In genomic region chr6:1481326-1481725, GRCh38 we compare ENCODE assay signal across 13 cellular contexts.
DNase-seq lines count a peak whose midpoint lies in the region; ATAC-seq, FAIRE-seq and TF ChIP-seq lines count a peak whose summit lies in the region.
"Had no signal": no experiment of that assay in that cellular context is flagged by ENCODE, and none has a peak within 500 bp of the region (broad histone marks: within the 10 kb centered on the region; RNA-seq: fewer than 3 reads in every experiment).

No MANE protein-coding gene starts in this region.

- H3K4me3 ChIP-seq in A549 (no peak overlapping the region), astrocyte of the cerebellum (ENCODE audit: low read depth, low read length) (no peak overlapping the region)
- H3K4me3 ChIP-seq: lower lobe of right lung had no signal

- H3K9me3 ChIP-seq in A549: no peaks in the 10 kb centered on the region
- H3K9me3 ChIP-seq: lower lobe of right lung had no signal

- H3K4me1 ChIP-seq in A549: peaks cover 73% of the 10 kb centered on the region
- H3K4me1 ChIP-seq: lower lobe of right lung had no signal

- H3K4me2 ChIP-seq in A549: peak overlapping the region; percentile 33

- TF ChIP-seq RAD21 in A549 (conservative IDR thresholded peaks at IDR 0.05 in 1 of 2, IDR thresholded peaks at IDR 0.05 in 1 of 2): no peak

- H3K4me1 Mint-ChIP-seq in HFFc6 (ENCODE audit: low read depth): peaks cover 81% of the 10 kb centered on the region
- no peaks in the 10 kb centered on the region for H3K4me1 Mint-ChIP-seq in activated T-helper 1 cell treated with anti-CD3 and anti-CD28 coated beads, Interleukin-12 subunit alpha, Interleukin-12 subunit beta, Interleukin-2, Interleukin-4 antibody, amounts not matched to agents 30 ng/mL and 10 ng/mL and 1 ng/mL, durations not matched to agents 14 hours and 24 hours and 36 hours (ENCODE audit: low read depth)

- peak overlapping the region; percentile 48 for H3K4me3 Mint-ChIP-seq in HFFc6
- no peak overlapping the region for H3K4me3 Mint-ChIP-seq in activated T-helper 1 cell treated with anti-CD3 and anti-CD28 coated beads, Interleukin-12 subunit alpha, Interleukin-12 subunit beta, Interleukin-2, Interleukin-4 antibody, amounts not matched to agents 30 ng/mL and 10 ng/mL and 1 ng/mL, durations not matched to agents 14 hours and 24 hours and 36 hours

- no peak for TF ChIP-seq POLR2A in A549 (IDR thresholded peaks at IDR 0.05; ENCODE audit: low read length)

- intact Hi-C loops in activated T-helper 1 cell treated with anti-CD3 and anti-CD28 coated beads, Interleukin-12 subunit alpha, Interleukin-12 subunit beta, Interleukin-2, Interleukin-4 antibody, amounts not matched to agents 30 ng/mL and 10 ng/mL and 1 ng/mL, durations not matched to agents 14 hours and 24 hours and 36 hours (cut with micrococcal nuclease): no loop called here

- H3K27ac Mint-ChIP-seq in HFFc6: peak overlapping the region; percentile 74
- no peak overlapping the region for H3K27ac Mint-ChIP-seq in activated T-helper 1 cell treated with anti-CD3 and anti-CD28 coated beads, Interleukin-12 subunit alpha, Interleukin-12 subunit beta, Interleukin-2, Interleukin-4 antibody, amounts not matched to agents 30 ng/mL and 10 ng/mL and 1 ng/mL, durations not matched to agents 14 hours and 24 hours and 36 hours
- H3K27ac Mint-ChIP-seq: B cell, progenitor cell of endocrine pancreas had no signal

- no peaks in the 10 kb centered on the region for H3K9me3 Mint-ChIP-seq in HFFc6
- H3K9me3 Mint-ChIP-seq in activated T-helper 1 cell treated with anti-CD3 and anti-CD28 coated beads, Interleukin-12 subunit alpha, Interleukin-12 subunit beta, Interleukin-2, Interleukin-4 antibody, amounts not matched to agents 30 ng/mL and 10 ng/mL and 1 ng/mL, durations not matched to agents 14 hours and 24 hours and 36 hours: no peaks in the 10 kb centered on the region

- in situ Hi-C loops in astrocyte of the cerebellum (cut with HindIII; ENCODE audit: low sequenced_read_pairs): no loop called here

- peak; percentile 62 to 73 for DNase-seq in A549 (ENCODE audit: low read depth in 1 of 2, low spot score in 1 of 2)
- DNase-seq in HFFc6: peak; percentile 96
- DNase-seq in astrocyte of the cerebellum (ENCODE audit: low read depth): peak; percentile 32
- DNase-seq in foreskin melanocyte: peak; percentile 95
- no peak for DNase-seq in activated T-helper 1 cell treated with anti-CD3 and anti-CD28 coated beads, Interleukin-12 subunit alpha, Interleukin-12 subunit beta, Interleukin-2, Interleukin-4 antibody, amounts not matched to agents 30 ng/mL and 10 ng/mL and 1 ng/mL, durations not matched to agents 14 hours and 24 hours and 36 hours (ENCODE audit: low spot score)
- no peak for DNase-seq in D721Med (ENCODE audit: insufficient read length, low spot score)
- DNase-seq: caudate nucleus, lower lobe of right lung had no signal

- POLR2A ChIA-PET in A549 (lab: Yijun Ruan, JAX): no interaction called here

- no peaks in the 10 kb centered on the region for H3K36me3 Mint-ChIP-seq in HFFc6 (ENCODE audit: low read depth)
- H3K36me3 Mint-ChIP-seq in activated T-helper 1 cell treated with anti-CD3 and anti-CD28 coated beads, Interleukin-12 subunit alpha, Interleukin-12 subunit beta, Interleukin-2, Interleukin-4 antibody, amounts not matched to agents 30 ng/mL and 10 ng/mL and 1 ng/mL, durations not matched to agents 14 hours and 24 hours and 36 hours (ENCODE audit: low read depth): no peaks in the 10 kb centered on the region

- H3K27me3 Mint-ChIP-seq in HFFc6 (ENCODE audit: insufficient read depth): no peaks in the 10 kb centered on the region
- H3K27me3 Mint-ChIP-seq in activated T-helper 1 cell treated with anti-CD3 and anti-CD28 coated beads, Interleukin-12 subunit alpha, Interleukin-12 subunit beta, Interleukin-2, Interleukin-4 antibody, amounts not matched to agents 30 ng/mL and 10 ng/mL and 1 ng/mL, durations not matched to agents 14 hours and 24 hours and 36 hours (ENCODE audit: insufficient read depth): peaks cover 8% of the 10 kb centered on the region
- H3K27me3 Mint-ChIP-seq: B cell had no signal

- ATAC-seq in A549 (peak; percentile 81 to 92), GM21367 (IDR thresholded peaks at IDR 0.05; ENCODE audit: unreplicated experiment) (no peak), GM21515 (IDR thresholded peaks at IDR 0.05; ENCODE audit: unreplicated experiment) (no peak)
- ATAC-seq: lower lobe of right lung had no signal

- peak overlapping the region; percentile 69 to 86 for H3K27ac ChIP-seq in A549
- H3K27ac ChIP-seq: lower lobe of right lung, VCaP had no signal

- CTCF ChIA-PET in A549 (lab: Yijun Ruan, JAX): interaction anchor here (1.0 to 3.0 kb wide), 3 partner anchors 16 to 73 kb away, joined by 3 to 8 read pairs (median 3); no protein-coding TSS in a partner anchor

- TF ChIP-seq CTCF in A549 (IDR thresholded peaks at IDR 0.05) (no peak), HFFc6 (IDR thresholded peaks at IDR 0.05) (no peak), astrocyte of the cerebellum (IDR thresholded peaks at IDR 0.05; ENCODE audit: low read depth, low read length, missing control alignments) (no peak), D721Med (IDR thresholded peaks at IDR 0.05; ENCODE audit: insufficient read depth, missing control alignments) (no peak)

- peak in 1 of 2 experiments; percentile 77; a peak in 3 of 5 replicates for TF ChIP-seq EP300 in A549 (IDR thresholded peaks at IDR 0.05)

- no peak for FAIRE-seq in A549 (lab: Jason Lieb, UNC)
- no peak for FAIRE-seq in D721Med (lab: Jason Lieb, UNC)

TF ChIP-seq in A549, 52 proteins besides CTCF, POLR2A, EP300 and RAD21:
- peak; percentile 87 for TF ChIP-seq GATA3 (IDR thresholded peaks at IDR 0.05; ENCODE audit: borderline replicate concordance)
- TF ChIP-seq FOSL2 (IDR thresholded peaks at IDR 0.05): no peak
- peak; percentile 80 for TF ChIP-seq FOSL2 (CRISPR knock-in tag; IDR thresholded peaks at IDR 0.05)
- peak in 1 of 2 experiments; percentile 35; a peak in 1 of 5 replicates for TF ChIP-seq JUN (IDR thresholded peaks at IDR 0.05)
- peak; percentile 60; the same call in 1 of the 2 replicates for TF ChIP-seq MAX (IDR thresholded peaks at IDR 0.05)
- no peak for TF ChIP-seq NFE2L2 (conservative IDR thresholded peaks at IDR 0.05; ENCODE audit: low read length)
- 0 out of 2 replicates have a peak, but pooled peaks have one; percentile 26 for TF ChIP-seq PBX3 (IDR thresholded peaks at IDR 0.05)
- TF ChIP-seq CHD4 (IDR thresholded peaks at IDR 0.05; ENCODE audit: borderline replicate concordance): no peak

Comparison
In these comparisons a context has a peak if more than half of its experiments do, and no peak if none do; other contexts are left out.
1. ATAC-seq: peak in A549 (2 of 2); none in GM21367 (single experiment) and GM21515 (single experiment).
2. DNase-seq: peak in A549 (2 of 2), HFFc6 (single experiment), astrocyte of the cerebellum (single experiment) and foreskin melanocyte (single experiment); none in activated T-helper 1 cell treated with anti-CD3 and anti-CD28 coated beads, Interleukin-12 subunit alpha, Interleukin-12 subunit beta, Interleukin-2, Interleukin-4 antibody, amounts not matched to agents 30 ng/mL and 10 ng/mL and 1 ng/mL, durations not matched to agents 14 hours and 24 hours and 36 hours (single experiment) and D721Med (single experiment).